Comparison of ENCODE assay signal across 2 cellular contexts in genomic region chr4:154529737-154530136, GRCh38.
TF ChIP-seq lines count a peak whose summit lies in the region.

No MANE protein-coding gene starts in this region.

TF ChIP-seq in K562, 482 proteins besides CTCF, POLR2A, EP300 and RAD21 (continues in another document):
- TF ChIP-seq SRSF7 (optimal IDR thresholded peaks at IDR 0.05; ENCODE audit: low read depth, low read length) (no peak), XRCC5 (IDR thresholded peaks at IDR 0.05; ENCODE audit: low read depth, low read length) (no peak), IFI16 (CRISPR knock-in tag; IDR thresholded peaks at IDR 0.05) (no peak), ILK (tag; IDR thresholded peaks at IDR 0.05; ENCODE audit: borderline replicate concordance, low read depth) (no peak), KAT2B (IDR thresholded peaks at IDR 0.05; ENCODE audit: low read depth, low read length) (no peak), POLR3G (IDR thresholded peaks at IDR 0.05; ENCODE audit: extremely low read depth, insufficient read length, insufficient replicate concordance) (no peak), ZBTB33 (CRISPR knock-in tag; IDR thresholded peaks at IDR 0.05) (no peak), RREB1 (CRISPR knock-in tag; IDR thresholded peaks at IDR 0.05) (no peak), PRPF4 (IDR thresholded peaks at IDR 0.05; ENCODE audit: insufficient read depth, low read depth, low read length, poor library complexity, severe bottlenecking) (no peak), ZFP91 (CRISPR knock-in tag; IDR thresholded peaks at IDR 0.05) (no peak), CREM (IDR thresholded peaks at IDR 0.05; ENCODE audit: low read depth) (no peak), ETV1 (tag; conservative IDR thresholded peaks at IDR 0.05; ENCODE audit: low read depth) (no peak), RFX5 (IDR thresholded peaks at IDR 0.05; ENCODE audit: low read depth, low read length) (no peak), NELFE (IDR thresholded peaks at IDR 0.05; ENCODE audit: insufficient read depth, insufficient read length) (no peak), ZNF24 (IDR thresholded peaks at IDR 0.05) (no peak), MITF (IDR thresholded peaks at IDR 0.05) (no peak)

TF ChIP-seq in GM12891, 5 proteins besides CTCF, POLR2A, EP300 and RAD21:
- TF ChIP-seq PAX5 (IDR thresholded peaks at IDR 0.05; ENCODE audit: insufficient read depth, low read length, severe bottlenecking) (no peak), POU2F2 (IDR thresholded peaks at IDR 0.05; ENCODE audit: low read depth, low read length) (no peak), SPI1 (IDR thresholded peaks at IDR 0.05; ENCODE audit: low read depth, low read length) (no peak), TAF1 (IDR thresholded peaks at IDR 0.05; ENCODE audit: low read depth, low read length) (no peak), POLR2AphosphoS5 (IDR thresholded peaks at IDR 0.05; ENCODE audit: low read depth, low read length) (no peak)
TF ChIP-seq in GM12891: peak in this region for 0.
